ENCODE assay signal across 12 cellular contexts in the genomic region with DNA sequence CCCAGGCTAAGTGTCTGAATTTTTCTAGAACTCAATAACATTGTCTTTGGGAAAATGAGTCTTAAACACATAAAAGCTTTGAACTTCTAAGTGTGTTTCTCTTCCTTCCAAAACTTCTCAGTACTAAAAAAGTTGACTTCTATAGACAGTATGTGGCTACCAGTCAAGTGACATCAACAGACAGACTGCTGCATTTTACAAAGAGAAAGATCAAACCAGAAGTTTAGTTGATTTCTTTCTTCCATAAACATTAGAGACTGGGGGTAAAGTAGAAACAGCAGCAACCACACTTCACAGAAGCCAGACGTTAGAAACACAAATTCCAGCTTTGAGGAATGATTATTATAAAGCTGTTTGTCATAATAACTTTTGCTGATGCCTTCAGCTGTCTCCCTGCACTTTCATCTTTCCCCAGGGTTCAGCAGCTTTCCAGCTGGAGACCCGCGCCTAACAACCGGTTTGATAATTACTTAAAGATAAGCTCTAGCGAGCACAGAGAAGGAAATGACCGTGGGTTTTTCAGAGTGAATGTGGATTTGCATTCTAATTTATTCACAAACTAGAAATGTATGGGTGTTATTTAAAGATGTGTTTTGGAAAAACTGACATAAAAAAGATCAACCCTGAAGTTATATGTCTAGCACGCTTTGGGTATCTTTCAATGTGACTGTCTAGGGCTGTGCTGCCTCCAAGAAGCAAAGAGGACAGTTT. TPM values are rescaled to one million over a fixed set of nuclear protein-coding genes. Genes with fewer than 3 reads are reported as not detected.
DNase-seq lines count a peak whose midpoint lies in the region; ATAC-seq, FAIRE-seq and TF ChIP-seq lines count a peak whose summit lies in the region.
"Had no signal": no experiment of that assay in that cellular context is flagged by ENCODE, and none has a peak within 500 bp of the region (broad histone marks: within the 10 kb centered on the region; RNA-seq: fewer than 3 reads in every experiment).

No MANE protein-coding gene starts in this region.

- no peak overlapping the region for H3K27ac ChIP-seq in duodenal mucosa (ENCODE audit: low read depth, low read length)
- H3K27ac ChIP-seq in stomach: peak overlapping the region in 4 of 5 donors; percentile 29 to 57 (median 46)

- no peaks in the 10 kb centered on the region for H3K36me3 ChIP-seq in duodenal mucosa (ENCODE audit: control insufficient read depth in 1 of 2, insufficient read depth in 2 of 2, low read length in 2 of 2)
- H3K36me3 ChIP-seq in stomach: no peaks in the 10 kb centered on the region
- H3K36me3 ChIP-seq: esophagus squamous epithelium had no signal

- H3K4me3 Mint-ChIP-seq in activated T-cell treated with anti-CD3 and anti-CD28 coated beads, Interleukin-2, amount 50 U/mL, for 4 hours: no peak overlapping the region
- H3K4me3 Mint-ChIP-seq: stimulated activated naive CD8-positive, alpha-beta T cell treated with anti-CD3 and anti-CD28 coated beads, Interleukin-15, Interleukin-2, amounts not matched to agents 100 ng/mL and 50 ng/mL, for 24 hours had no signal

- intact Hi-C loops in stomach (cut with DNase I; ENCODE audit: low total_unique reads): no loop called here

- H3K36me3 Mint-ChIP-seq in activated T-cell treated with anti-CD3 and anti-CD28 coated beads, Interleukin-2, amount 50 U/mL, for 4 hours (ENCODE audit: insufficient read depth): no peaks in the 10 kb centered on the region

- peak overlapping the region in 1 of 2 donors; percentile 31 for H3K9ac ChIP-seq in duodenal mucosa (ENCODE audit: low read depth in 1 of 2, low read length in 2 of 2)

- H3K4me3 ChIP-seq in duodenal mucosa (ENCODE audit: low read depth in 1 of 2, low read length in 2 of 2) (peak overlapping the region; percentile 53 to 63), stomach (peak overlapping the region; percentile 2 to 34 (median 29))

- WGBS in stomach, 5 donors: 2 to 9% (median 4%) methylated on average over 7 of the region's 7 CpGs

- no peak for TF ChIP-seq POLR2A in stomach (IDR thresholded peaks at IDR 0.05)

- no peaks in the 10 kb centered on the region for H3K9me3 Mint-ChIP-seq in activated T-cell treated with anti-CD3 and anti-CD28 coated beads, Interleukin-2, amount 50 U/mL, for 4 hours
- H3K9me3 Mint-ChIP-seq: stimulated activated naive CD8-positive, alpha-beta T cell treated with anti-CD3 and anti-CD28 coated beads, Interleukin-15, Interleukin-2, amounts not matched to agents 100 ng/mL and 50 ng/mL, for 24 hours had no signal

- TF ChIP-seq EP300 in stomach (IDR thresholded peaks at IDR 0.05): no peak

- H3K9me3 ChIP-seq in duodenal mucosa (ENCODE audit: control insufficient read depth in 1 of 2, low read length in 2 of 2): no peaks in the 10 kb centered on the region
- no peaks in the 10 kb centered on the region for H3K9me3 ChIP-seq in stomach
- H3K9me3 ChIP-seq: esophagus squamous epithelium had no signal

- ATAC-seq in activated T-cell treated with anti-CD3 and anti-CD28 coated beads, Interleukin-2, amount 50 U/mL, for 4 hours: peak; percentile 43 to 46
- peak; percentile 44 for ATAC-seq in HG03025 (IDR thresholded peaks at IDR 0.05; ENCODE audit: low FRiP score, unreplicated experiment)

- peaks cover 13% of the 10 kb centered on the region for H3K4me1 Mint-ChIP-seq in activated T-cell treated with anti-CD3 and anti-CD28 coated beads, Interleukin-2, amount 50 U/mL, for 4 hours (ENCODE audit: low read depth)

- no peak for DNase-seq in activated T-cell treated with anti-CD3 and anti-CD28 coated beads, Interleukin-2, amount 50 U/mL, for 4 hours
- no peak for DNase-seq in activated T-cell treated with anti-CD3 and anti-CD28 coated beads for 4 hours
- DNase-seq in stomach: no peak
- DNase-seq in stimulated activated CD4-positive, alpha-beta T cell treated with anti-CD3 and anti-CD28 coated beads, Interleukin-4, amount 100 ng/mL, for 4 hours: no peak
- DNase-seq in D721Med (ENCODE audit: insufficient read length, low spot score): no peak
- no peak for DNase-seq in HPDE6-E6E7 (ENCODE audit: extremely low spot score)
- DNase-seq: esophagus squamous epithelium, GOT3, NCI-H345 had no signal

- TF ChIP-seq CTCF in stomach (IDR thresholded peaks at IDR 0.05): no peak
- no peak for TF ChIP-seq CTCF in D721Med (IDR thresholded peaks at IDR 0.05; ENCODE audit: insufficient read depth, missing control alignments)

- H3K27me3 ChIP-seq in duodenal mucosa (ENCODE audit: control insufficient read depth in 1 of 2, insufficient read depth in 2 of 2, low read length in 2 of 2): no peaks in the 10 kb centered on the region
- no peaks in the 10 kb centered on the region for H3K27me3 ChIP-seq in stomach

- H3K27me3 Mint-ChIP-seq in activated T-cell treated with anti-CD3 and anti-CD28 coated beads, Interleukin-2, amount 50 U/mL, for 4 hours (ENCODE audit: low read depth): peaks cover 8% of the 10 kb centered on the region

- no peak for FAIRE-seq in D721Med (lab: Jason Lieb, UNC)

- H3K4me1 ChIP-seq in duodenal mucosa (ENCODE audit: control insufficient read depth in 1 of 2, insufficient read depth in 2 of 2, low read length in 2 of 2): peaks cover 10 to 14% of the 10 kb centered on the region in 2 donors
- H3K4me1 ChIP-seq in stomach: peaks cover 5 to 42% (median 22%) of the 10 kb centered on the region in 4 donors
- H3K4me1 ChIP-seq: esophagus squamous epithelium had no signal

RNA-seq across cellular contexts. Expression of a gene that starts 15.2 kb away (rescaled TPM):
- total RNA-seq in activated T-cell treated with anti-CD3 and anti-CD28 coated beads, Interleukin-2, amount 50 U/mL, for 4 hours: not detected
- total RNA-seq in stomach: 1 to 10 TPM in 1 of 5 donors, under 1 TPM in 2, not detected in 2; 0.14 to 1.7 (median 0.45) TPM
- under 1 TPM; 0.20 to 0.92 (median 0.44) TPM for polyA plus RNA-seq in stomach
- total RNA-seq: esophagus squamous epithelium had no signal

RNA-seq across cellular contexts. Expression of a gene that starts 21.3 kb away (rescaled TPM):
- total RNA-seq in activated T-cell treated with anti-CD3 and anti-CD28 coated beads, Interleukin-2, amount 50 U/mL, for 4 hours: not detected
- not detected for total RNA-seq in stomach
- polyA plus RNA-seq in stomach: not detected
- total RNA-seq: esophagus squamous epithelium had no signal

RNA-seq across cellular contexts. Expression of a gene that starts 53.0 kb away (rescaled TPM):
- 1 to 10 TPM in 2 of 3 donors, under 1 TPM in 1; 0.58 to 1.4 (median 1.1) TPM for total RNA-seq in activated T-cell treated with anti-CD3 and anti-CD28 coated beads, Interleukin-2, amount 50 U/mL, for 4 hours
- 100 to 1,000 TPM in 1 of 5 donors, 10 to 100 TPM in 3, 1 to 10 TPM in 1; 5.5 to 284 (median 25.0) TPM for total RNA-seq in stomach
- polyA plus RNA-seq in stomach: 100 to 1,000 TPM in 2 of 3 donors, 10 to 100 TPM in 1; 49.4 to 167 (median 136) TPM
